Comparison of ENCODE assay signal across 24 cellular contexts in the genomic region with DNA sequence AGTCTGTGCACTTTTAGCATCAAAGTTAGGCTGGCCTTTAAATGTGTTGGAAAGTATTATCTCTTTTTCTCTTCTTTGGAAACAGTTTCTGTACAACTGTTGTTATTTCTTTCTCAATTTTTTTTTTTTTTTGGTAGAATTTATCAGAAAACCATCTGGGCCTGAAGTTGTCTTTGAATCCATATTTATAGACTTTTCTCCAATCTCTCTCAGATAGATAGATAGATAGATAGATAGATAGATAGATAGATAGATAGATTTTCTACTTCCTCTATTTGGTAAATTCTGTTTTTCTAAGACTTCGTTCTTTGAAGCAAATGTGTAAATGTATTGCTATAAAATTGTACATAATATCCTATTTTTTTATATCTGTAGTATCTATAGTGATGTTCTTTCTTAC.
"Had no signal": no experiment of that assay in that cellular context is flagged by ENCODE, and none has a peak within 500 bp of the region (broad histone marks: within the 10 kb centered on the region; RNA-seq: fewer than 3 reads in every experiment).

No MANE protein-coding gene starts in this region.

- H3K4me3 ChIP-seq: SJSA1 had no signal

- H3K4me3 Mint-ChIP-seq: IgD-negative memory B cell had no signal

- H3K9ac ChIP-seq: SK-N-SH had no signal

- FAIRE-seq: HTR-8/SVneo had no signal

- H3K4me2 ChIP-seq: SK-N-SH had no signal

- H3K27ac ChIP-seq: HL-60, SJSA1 had no signal

- H3K9me3 Mint-ChIP-seq: IgD-negative memory B cell had no signal

- H3K27me3 Mint-ChIP-seq: IgD-negative memory B cell had no signal

- H3K9me3 ChIP-seq: SJSA1, SK-N-SH had no signal

- DNase-seq: Karpas-422, KBM-7, MM.1S, NCI-H1092 treated with DMSO at 0.1 percent for 48 hours, NCI-H1436, NCI-H187, NCI-H2029, NCI-H2081 treated with DMSO at 0.1 percent for 48 hours, NCI-H2171, NCI-H226, NCI-H446, NCI-H510A, NCI-H524 treated with DMSO at 0.1 percent for 48 hours, NCI-H69, NCI-H774, Right ventricle myocardium superior, RPMI8226, SIG-M5, SK-N-SH, SW 1271 had no signal

- H3K9me2 ChIP-seq: SK-N-SH had no signal

- H3K27me3 ChIP-seq: SJSA1 had no signal
